1 cellular context compared by ENCODE assay signal in genomic region chr1:53412285-53413174, GRCh38.
TF ChIP-seq lines count a peak whose summit lies in the region.

No MANE protein-coding gene starts in this region.

TF ChIP-seq in SK-N-SH, 30 proteins besides CTCF, POLR2A, EP300 and RAD21 (continued from another document):
- TF ChIP-seq FOSL2 (IDR thresholded peaks at IDR 0.05; ENCODE audit: borderline replicate concordance, low read depth) (no peak), TEAD4 (IDR thresholded peaks at IDR 0.05; ENCODE audit: borderline replicate concordance, insufficient read depth) (no peak), YY1 (IDR thresholded peaks at IDR 0.05; ENCODE audit: low read depth) (no peak), GABPA (IDR thresholded peaks at IDR 0.05; ENCODE audit: low read depth) (no peak), TCF12 (IDR thresholded peaks at IDR 0.05) (no peak), FOXJ3 (CRISPR knock-in tag; IDR thresholded peaks at IDR 0.05) (no peak), RCOR1 (IDR thresholded peaks at IDR 0.05; ENCODE audit: low read length) (no peak), USF2 (IDR thresholded peaks at IDR 0.05; ENCODE audit: borderline replicate concordance, low read depth, low read length) (no peak), POLR2AphosphoS5 (IDR thresholded peaks at IDR 0.05; ENCODE audit: low read depth, low read length) (no peak), CHD2 (IDR thresholded peaks at IDR 0.05; ENCODE audit: low read length, partially characterized antibody) (no peak)
- TF ChIP-seq, protein P1, sequence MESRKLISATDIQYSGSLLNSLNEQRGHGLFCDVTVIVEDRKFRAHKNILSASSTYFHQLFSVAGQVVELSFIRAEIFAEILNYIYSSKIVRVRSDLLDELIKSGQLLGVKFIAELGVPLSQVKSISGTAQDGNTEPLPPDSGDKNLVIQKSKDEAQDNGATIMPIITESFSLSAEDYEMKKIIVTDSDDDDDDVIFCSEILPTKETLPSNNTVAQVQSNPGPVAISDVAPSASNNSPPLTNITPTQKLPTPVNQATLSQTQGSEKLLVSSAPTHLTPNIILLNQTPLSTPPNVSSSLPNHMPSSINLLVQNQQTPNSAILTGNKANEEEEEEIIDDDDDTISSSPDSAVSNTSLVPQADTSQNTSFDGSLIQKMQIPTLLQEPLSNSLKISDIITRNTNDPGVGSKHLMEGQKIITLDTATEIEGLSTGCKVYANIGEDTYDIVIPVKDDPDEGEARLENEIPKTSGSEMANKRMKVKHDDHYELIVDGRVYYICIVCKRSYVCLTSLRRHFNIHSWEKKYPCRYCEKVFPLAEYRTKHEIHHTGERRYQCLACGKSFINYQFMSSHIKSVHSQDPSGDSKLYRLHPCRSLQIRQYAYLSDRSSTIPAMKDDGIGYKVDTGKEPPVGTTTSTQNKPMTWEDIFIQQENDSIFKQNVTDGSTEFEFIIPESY (IDR thresholded peaks at IDR 0.05; ENCODE audit: borderline replicate concordance, low read depth): no peak
